In the genomic region with DNA sequence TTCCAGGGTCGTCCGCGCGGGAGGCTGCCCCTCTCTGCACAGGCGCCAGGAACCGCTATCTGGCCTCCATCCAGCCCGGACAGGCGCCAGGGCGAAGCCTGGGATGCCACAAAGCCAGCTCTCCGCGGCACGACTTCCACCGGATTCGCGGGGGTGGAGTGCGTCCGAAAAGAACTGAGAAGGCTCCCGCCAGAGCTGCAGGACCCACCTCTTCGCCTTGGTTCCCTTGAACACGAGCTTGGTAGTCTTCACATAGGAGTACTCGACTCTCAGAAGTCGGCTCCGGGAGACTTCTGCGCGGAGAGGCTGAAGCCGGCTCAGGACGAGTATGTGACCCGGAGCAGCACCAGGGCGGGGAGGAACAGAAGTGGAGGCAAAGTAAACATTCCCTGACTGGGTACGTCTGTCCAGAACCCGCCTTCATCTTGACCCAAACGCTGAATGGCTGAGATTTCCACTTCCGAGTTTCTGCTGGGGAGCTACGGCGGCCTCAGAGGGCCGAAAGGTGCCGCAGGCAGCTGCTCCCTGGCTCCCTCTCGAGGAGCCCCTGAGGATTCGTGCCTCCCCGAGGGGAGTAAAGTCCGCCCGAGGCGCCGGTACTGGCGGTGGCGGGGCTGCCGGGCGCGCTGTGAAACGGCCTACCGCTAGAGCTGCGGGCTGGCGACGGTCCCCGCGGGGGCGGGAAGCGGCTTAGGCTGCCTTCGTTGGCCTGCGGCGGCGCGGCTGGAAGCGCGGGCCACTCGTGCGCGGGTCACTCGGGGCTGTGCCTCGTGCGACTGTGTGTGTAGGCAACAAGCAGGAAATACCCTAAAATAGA, we compare ENCODE assay signal across 8 cellular contexts.
DNase-seq lines count a peak whose midpoint lies in the region; ATAC-seq and TF ChIP-seq lines count a peak whose summit lies in the region.
"Not testable (repeated sequence)": the region's sequence is repeated elsewhere in the genome, so short reads cannot be mapped to it uniquely, and the experiment has no call there.

No MANE protein-coding gene starts in this region.

- not testable (repeated sequence) for H3K4me1 ChIP-seq in PC-3 (ENCODE audit: insufficient read depth, low read length); lower lobe of right lung

- DNase-seq in AG04449 (ENCODE audit: low read depth, low spot score) = peak; percentile 69
- DNase-seq in PC-3 = peak; percentile 79
- peak; percentile 52 to 69 for DNase-seq in activated T-helper 1 cell treated with anti-CD3 and anti-CD28 coated beads, Interleukin-2, amount 50 U/mL, for 16 hours (ENCODE audit: low read depth in 1 of 2, low spot score in 1 of 2)
- DNase-seq in epithelial cell of proximal tubule (ENCODE audit: low read depth) = peak; percentile 71
- DNase-seq in lower lobe of right lung = peak; percentile 85
- DNase-seq in stimulated activated CD4-positive, alpha-beta T cell treated with anti-CD3 and anti-CD28 coated beads, Interleukin-2, amount 100 ng/mL, for 24 hours = peak; percentile 76 to 77

- H3F3A ChIP-seq in PC-3 (ENCODE audit: low read length, unreplicated experiment) = not testable (repeated sequence)

- intact Hi-C loops in PC-3 (cut with micrococcal nuclease); lower lobe of right lung (cut with DNase I): not testable (repeated sequence)

- not testable (repeated sequence) for H3K27ac ChIP-seq in PC-3 (ENCODE audit: low read length)
- peak overlapping the region; percentile 84 for H3K27ac ChIP-seq in lower lobe of right lung

- not testable (repeated sequence) for H3K79me2 ChIP-seq in PC-3 (ENCODE audit: low read length)

- H3K4me2 ChIP-seq in PC-3 (ENCODE audit: low read length) = peak overlapping the region; percentile 68

- TF ChIP-seq CTCF in AG04449 (IDR thresholded peaks at IDR 0.05; ENCODE audit: insufficient read depth, low read length, missing control alignments) (peak; percentile 87), PC-3 (conservative IDR thresholded peaks at IDR 0.05; ENCODE audit: low read depth, low read length) (peak; percentile 56; the same call in 1 of the 2 replicates), epithelial cell of proximal tubule (conservative IDR thresholded peaks at IDR 0.05; ENCODE audit: low read depth, low read length) (peak; percentile 69), lower lobe of right lung (IDR thresholded peaks at IDR 0.05) (peak; percentile 67)

- peak overlapping the region; percentile 92 for H2AFZ ChIP-seq in PC-3 (ENCODE audit: low read length)

- ATAC-seq in GM18870 (IDR thresholded peaks at IDR 0.05; ENCODE audit: unreplicated experiment) (peak; percentile 100), HG02938 (IDR thresholded peaks at IDR 0.05; ENCODE audit: unreplicated experiment) (peak; percentile 99), PC-3 (peak; percentile 98), lower lobe of right lung (peak; percentile 100)

- H4K20me1 ChIP-seq in PC-3 (ENCODE audit: low read length) = not testable (repeated sequence)

- H3K9me3 ChIP-seq in PC-3 (ENCODE audit: low read length); lower lobe of right lung: not testable (repeated sequence)

- BruUV-seq in PC-3 (replicated peaks; lab: Mats Ljungman, UMichigan) = not testable (repeated sequence)

- H3K36me3 ChIP-seq in PC-3 (ENCODE audit: low read depth, low read length); lower lobe of right lung: not testable (repeated sequence)

- POLR2A ChIA-PET in AG04449 (lab: Yijun Ruan, JAX) = interaction anchor here (0.6 to 1.4 kb wide), 3 partner anchors 11 to 44 kb away, joined by 3 to 5 read pairs (median 3); no protein-coding TSS in a partner anchor
- POLR2A ChIA-PET in PC-3 (lab: Charles Lee; ENCODE audit: unreplicated experiment) = not testable (repeated sequence)

- CTCF ChIA-PET in AG04449 (lab: Yijun Ruan, JAX); PC-3 (lab: Charles Lee): not testable (repeated sequence)

- H3K4me3 ChIP-seq in AG04449 (ENCODE audit: low read depth, low read length) (peak overlapping the region; percentile 77), PC-3 (ENCODE audit: low read length) (peak overlapping the region; percentile 81), epithelial cell of proximal tubule (ENCODE audit: low read depth, low read length) (peak overlapping the region; percentile 69), lower lobe of right lung (peak overlapping the region; percentile 71)

- not testable (repeated sequence) for H3K27me3 ChIP-seq in PC-3 (ENCODE audit: low read length); lower lobe of right lung (ENCODE audit: low read depth)

- H3K9me2 ChIP-seq in PC-3 (replicated peaks; ENCODE audit: low read length) = not testable (repeated sequence)

- peak overlapping the region; percentile 66 for H3K9ac ChIP-seq in PC-3 (ENCODE audit: low read length)
